ENCODE assay signal across 1 cellular context in genomic region chr19:8321067-8321759, GRCh38.
A peak's percentile ranks its signal among the peaks of the same experiment; 100 is the strongest.
TF ChIP-seq lines count a peak whose summit lies in the region.

NDUFA7 (minus strand) TSS chr19:8321375; CDS start chr19:8321358, 17 bp downstream.
RPS28 (plus strand) TSS chr19:8321496; CDS start chr19:8321531, 35 bp downstream.

TF ChIP-seq in H1, 55 proteins besides CTCF, POLR2A, EP300 and RAD21:
- peak; percentile 28 for TF ChIP-seq NANOG (IDR thresholded peaks at IDR 0.05; ENCODE audit: insufficient read depth, low read depth, low read length, poor library complexity, severe bottlenecking)
- TF ChIP-seq MAX (IDR thresholded peaks at IDR 0.05) = peak; percentile 89
- no peak for TF ChIP-seq CBX8 (IDR thresholded peaks at IDR 0.05; ENCODE audit: borderline replicate concordance, low read depth, low read length)
- peak; percentile 22 to 54; a peak in 1 of 4 replicates for TF ChIP-seq SIN3A (conservative IDR thresholded peaks at IDR 0.05 in 1 of 2, IDR thresholded peaks at IDR 0.05 in 1 of 2; ENCODE audit: low read depth in 1 of 2, low read length in 2 of 2)
- TF ChIP-seq TAF7 (optimal IDR thresholded peaks at IDR 0.05; ENCODE audit: borderline replicate concordance, low read depth, low read length) = peak; percentile 96
- TF ChIP-seq USF2 (IDR thresholded peaks at IDR 0.05; ENCODE audit: low read length) = peak; percentile 85
- 0 out of 4 replicates have a peak, but pooled peaks of 1 of the 2 experiments have one; percentile 92 for TF ChIP-seq HDAC2 (IDR thresholded peaks at IDR 0.05; ENCODE audit: borderline replicate concordance in 1 of 2, low read depth in 2 of 2, low read length in 2 of 2)
- no peak for TF ChIP-seq EZH2 (IDR thresholded peaks at IDR 0.05; ENCODE audit: low read depth, low read length, severe bottlenecking)
- TF ChIP-seq ATF2 (IDR thresholded peaks at IDR 0.05; ENCODE audit: low read length) = peak; percentile 89
- TF ChIP-seq TEAD4 (IDR thresholded peaks at IDR 0.05; ENCODE audit: low read depth, low read length) = no peak
- TF ChIP-seq CREB1 (IDR thresholded peaks at IDR 0.05) = peak; percentile 98
- no peak for TF ChIP-seq RXRA (IDR thresholded peaks at IDR 0.05; ENCODE audit: insufficient read depth, low read depth, low read length)
- peak; percentile 44; the same call in 1 of the 2 replicates for TF ChIP-seq SRF (IDR thresholded peaks at IDR 0.05; ENCODE audit: low read depth, low read length)
- no peak for TF ChIP-seq SP2 (IDR thresholded peaks at IDR 0.05; ENCODE audit: low read length)
- no peak for TF ChIP-seq POU5F1 (IDR thresholded peaks at IDR 0.05; ENCODE audit: low read depth, low read length)
- TF ChIP-seq CEBPB (IDR thresholded peaks at IDR 0.05; ENCODE audit: low read depth, low read length) = no peak
- TF ChIP-seq FOSL1 (IDR thresholded peaks at IDR 0.05; ENCODE audit: insufficient read depth, low read depth, low read length) = no peak
- no peak for TF ChIP-seq SUZ12 (IDR thresholded peaks at IDR 0.05; ENCODE audit: low read length)
- no peak for TF ChIP-seq JUN (IDR thresholded peaks at IDR 0.05; ENCODE audit: low read depth, low read length)
- no peak for TF ChIP-seq KDM1A (IDR thresholded peaks at IDR 0.05; ENCODE audit: borderline replicate concordance, low read length)
- peak; percentile 96 for TF ChIP-seq KDM5A (IDR thresholded peaks at IDR 0.05; ENCODE audit: low read length)
- TF ChIP-seq TCF12 (IDR thresholded peaks at IDR 0.05; ENCODE audit: low read depth, low read length) = no peak
- TF ChIP-seq GTF2F1 (IDR thresholded peaks at IDR 0.05; ENCODE audit: borderline replicate concordance, low read depth, low read length) = 0 out of 2 replicates have a peak, but pooled peaks have one; percentile 22
- no peak for TF ChIP-seq SIRT6 (IDR thresholded peaks at IDR 0.05; ENCODE audit: low read length)
- no peak for TF ChIP-seq CHD7 (IDR thresholded peaks at IDR 0.05; ENCODE audit: insufficient replicate concordance, low read length)
- no peak for TF ChIP-seq E2F6 (IDR thresholded peaks at IDR 0.05)
- TF ChIP-seq BRCA1 (IDR thresholded peaks at IDR 0.05; ENCODE audit: low read depth, low read length) = peak; percentile 95
- peak; percentile 80; the same call in 1 of the 2 replicates for TF ChIP-seq SP1 (IDR thresholded peaks at IDR 0.05; ENCODE audit: low read depth, low read length)
- TF ChIP-seq CBX5 (IDR thresholded peaks at IDR 0.05; ENCODE audit: low read depth, low read length) = no peak
- TF ChIP-seq TBP (IDR thresholded peaks at IDR 0.05; ENCODE audit: low read depth, low read length) = peak; percentile 97
- TF ChIP-seq ASH2L (IDR thresholded peaks at IDR 0.05; ENCODE audit: low read length) = peak; percentile 76
- 0 out of 2 replicates have a peak, but pooled peaks have one; percentile 56 for TF ChIP-seq ATF3 (IDR thresholded peaks at IDR 0.05; ENCODE audit: insufficient read depth, low read depth, low read length)
- TF ChIP-seq CTBP2 (IDR thresholded peaks at IDR 0.05; ENCODE audit: borderline replicate concordance, insufficient read depth, insufficient read length, low read length) = no peak
- TF ChIP-seq RBBP5 (IDR thresholded peaks at IDR 0.05; ENCODE audit: borderline replicate concordance, low read depth, low read length) = no peak
- TF ChIP-seq EGR1 (IDR thresholded peaks at IDR 0.05; ENCODE audit: borderline replicate concordance, low read depth, low read length) = no peak
- peak; percentile 23; the same call in 1 of the 2 replicates for TF ChIP-seq BACH1 (IDR thresholded peaks at IDR 0.05; ENCODE audit: low read length)
- TF ChIP-seq KDM4A (IDR thresholded peaks at IDR 0.05; ENCODE audit: low read depth, low read length, severe bottlenecking) = peak; percentile 99
- peak; percentile 96 for TF ChIP-seq PHF8 (conservative IDR thresholded peaks at IDR 0.05; ENCODE audit: low read depth, low read length)
- peak; percentile 99 for TF ChIP-seq CHD2 (IDR thresholded peaks at IDR 0.05; ENCODE audit: low read length)
- peak; percentile 51 for TF ChIP-seq JUND (IDR thresholded peaks at IDR 0.05; ENCODE audit: low read length)
- peak; percentile 99 for TF ChIP-seq TAF1 (IDR thresholded peaks at IDR 0.05; ENCODE audit: low read depth, low read length)
- TF ChIP-seq HDAC6 (IDR thresholded peaks at IDR 0.05; ENCODE audit: low read depth, low read length) = no peak
- TF ChIP-seq YY1 (IDR thresholded peaks at IDR 0.05; ENCODE audit: low read depth, low read length) = peak; percentile 97
- TF ChIP-seq GABPA (IDR thresholded peaks at IDR 0.05; ENCODE audit: borderline replicate concordance, insufficient read depth, low read length) = no peak
- TF ChIP-seq CHD1 (IDR thresholded peaks at IDR 0.05; ENCODE audit: low read depth, low read length) = no peak
- TF ChIP-seq ZNF274 (IDR thresholded peaks at IDR 0.05; ENCODE audit: borderline replicate concordance, extremely low read depth, low read length) = no peak
- peak; percentile 15; the same call in 1 of the 2 replicates for TF ChIP-seq SIX5 (IDR thresholded peaks at IDR 0.05; ENCODE audit: low read depth, low read length)
- no peak for TF ChIP-seq NRF1 (IDR thresholded peaks at IDR 0.05; ENCODE audit: low read depth, low read length)
- no peak for TF ChIP-seq SAP30 (IDR thresholded peaks at IDR 0.05; ENCODE audit: insufficient read depth, insufficient replicate concordance, low read length)
- no peak for TF ChIP-seq RFX5 (IDR thresholded peaks at IDR 0.05; ENCODE audit: borderline replicate concordance, low read depth, low read length)
- TF ChIP-seq SP4 (IDR thresholded peaks at IDR 0.05; ENCODE audit: low read length) = no peak
- TF ChIP-seq BCL11A (IDR thresholded peaks at IDR 0.05; ENCODE audit: low read depth in 2 of 2, low read length in 2 of 2) = no peak
- TF ChIP-seq POLR2AphosphoS5 (IDR thresholded peaks at IDR 0.05; ENCODE audit: low read depth, low read length) = peak; percentile 80; the same call in 1 of the 2 replicates
- no peak for TF ChIP-seq MAFK (IDR thresholded peaks at IDR 0.05; ENCODE audit: low read depth, low read length)
- TF ChIP-seq RNF2 (IDR thresholded peaks at IDR 0.05; ENCODE audit: borderline replicate concordance, low read depth, low read length, missing control alignments, poor library complexity, severe bottlenecking) = no peak
